ENCODE assay signal across 10 cellular contexts in genomic region chrX:1661048-1661921, GRCh38. TPM values are rescaled to one million over a fixed set of nuclear protein-coding genes. Genes with fewer than 3 reads are reported as not detected.
DNase-seq lines count a peak whose midpoint lies in the region; ATAC-seq and TF ChIP-seq lines count a peak whose summit lies in the region.
"Had no signal": no experiment of that assay in that cellular context is flagged by ENCODE, and none has a peak within 500 bp of the region (broad histone marks: within the 10 kb centered on the region; RNA-seq: fewer than 3 reads in every experiment).

No MANE protein-coding gene starts in this region.

- peak overlapping the region; percentile 52; the same call in 1 of the 2 replicates for H2AFZ ChIP-seq in OCI-LY3 (ENCODE audit: low read depth, low read length)

- DNase-seq in activated naive CD4-positive, alpha-beta T cell treated with anti-CD3 and anti-CD28 coated beads, Interleukin-2, amount 10 ng/mL, durations not matched to agents 7 days and 5 days, result peak; percentile 98
- DNase-seq in upper lobe of left lung (peak in 1 of 2 donors; percentile 59), GDM1 (lab: John Stamatoyannopoulos, UW) (no peak)

- peaks cover 60% of the 10 kb centered on the region for H3K4me1 Mint-ChIP-seq in activated naive CD4-positive, alpha-beta T cell treated with anti-CD3 and anti-CD28 coated beads, Interleukin-2, amount 10 ng/mL, durations not matched to agents 7 days and 5 days

- H3K4me1 ChIP-seq in ES-I3 (ENCODE audit: insufficient read depth, low read length), result peaks cover 10% of the 10 kb centered on the region
- H3K4me1 ChIP-seq in OCI-LY3 (ENCODE audit: low read length), result peaks cover 25% of the 10 kb centered on the region
- no peaks in the 10 kb centered on the region for H3K4me1 ChIP-seq in mucosa of rectum (ENCODE audit: control insufficient read depth in 2 of 2, insufficient read depth in 2 of 2, low read length in 2 of 2)
- H3K4me1 ChIP-seq in upper lobe of left lung, result peaks cover 0 to 5% (median 2%) of the 10 kb centered on the region in 4 donors

- no peak for TF ChIP-seq EP300 in upper lobe of left lung (IDR thresholded peaks at IDR 0.05)

- H3K36me3 ChIP-seq in ES-I3 (ENCODE audit: insufficient read depth, low read length) (no peaks in the 10 kb centered on the region), OCI-LY3 (replicated peaks; ENCODE audit: low read depth, low read length) (peaks cover 22% of the 10 kb centered on the region), mucosa of rectum (ENCODE audit: control insufficient read depth in 2 of 2, insufficient read depth in 2 of 2, low read length in 2 of 2) (no peaks in the 10 kb centered on the region), upper lobe of left lung (no peaks in the 10 kb centered on the region)
- H3K36me3 ChIP-seq: thoracic aorta had no signal

- TF ChIP-seq CTCF in OCI-LY3 (IDR thresholded peaks at IDR 0.05; ENCODE audit: low read depth, low read length) (no peak), upper lobe of left lung (IDR thresholded peaks at IDR 0.05) (no peak)

- H4K20me1 ChIP-seq in OCI-LY3 (ENCODE audit: insufficient read depth, low read length), result no peaks in the 10 kb centered on the region

- ATAC-seq in GM21717 (IDR thresholded peaks at IDR 0.05; ENCODE audit: unreplicated experiment), result peak; percentile 88
- peak; percentile 81 to 87 for ATAC-seq in upper lobe of left lung (ENCODE audit: low FRiP score in 2 of 2)
- no peak for ATAC-seq in HG02763 (IDR thresholded peaks at IDR 0.05; ENCODE audit: unreplicated experiment)

- H3K4me3 Mint-ChIP-seq in activated naive CD4-positive, alpha-beta T cell treated with anti-CD3 and anti-CD28 coated beads, Interleukin-2, amount 10 ng/mL, durations not matched to agents 7 days and 5 days, result peak overlapping the region; percentile 83

- H3K9me3 ChIP-seq in ES-I3 (ENCODE audit: control insufficient read depth, insufficient read depth, low read length) (no peaks in the 10 kb centered on the region), OCI-LY3 (ENCODE audit: insufficient read depth, low read length) (no peaks in the 10 kb centered on the region), mucosa of rectum (ENCODE audit: control insufficient read depth in 2 of 2, low read length in 2 of 2) (no peaks in the 10 kb centered on the region), upper lobe of left lung (no peaks in the 10 kb centered on the region)
- H3K9me3 ChIP-seq: thoracic aorta had no signal

- H3K9ac ChIP-seq in ES-I3 (ENCODE audit: low read depth, low read length) (peak overlapping the region; percentile 57; the same call in 1 of the 2 replicates), OCI-LY3 (ENCODE audit: low read length) (peak overlapping the region; percentile 66), mucosa of rectum (ENCODE audit: low read depth in 1 of 2, low read length in 2 of 2) (no peak overlapping the region)

- peaks cover 45% of the 10 kb centered on the region for H3K36me3 Mint-ChIP-seq in activated naive CD4-positive, alpha-beta T cell treated with anti-CD3 and anti-CD28 coated beads, Interleukin-2, amount 10 ng/mL, durations not matched to agents 7 days and 5 days

- peak overlapping the region; percentile 74 for H3K4me2 ChIP-seq in OCI-LY3 (ENCODE audit: low read length)

- no peaks in the 10 kb centered on the region for H3K9me3 Mint-ChIP-seq in activated naive CD4-positive, alpha-beta T cell treated with anti-CD3 and anti-CD28 coated beads, Interleukin-2, amount 10 ng/mL, durations not matched to agents 7 days and 5 days

- CTCF ChIA-PET in activated naive CD4-positive, alpha-beta T cell treated with anti-CD3 and anti-CD28 coated beads, Interleukin-2, amount 10 ng/mL, durations not matched to agents 7 days and 5 days (lab: Charles Lee), result no interaction called here

- peaks cover 30% of the 10 kb centered on the region for H3K79me2 ChIP-seq in OCI-LY3 (ENCODE audit: low read length)

- no peaks in the 10 kb centered on the region for H3K27me3 Mint-ChIP-seq in activated naive CD4-positive, alpha-beta T cell treated with anti-CD3 and anti-CD28 coated beads, Interleukin-2, amount 10 ng/mL, durations not matched to agents 7 days and 5 days

- WGBS in upper lobe of left lung, 2 donors, result 61 to 69% methylated on average over 10 to 15 of the region's 16 CpGs

- peak overlapping the region; percentile 98 for H3K27ac Mint-ChIP-seq in activated naive CD4-positive, alpha-beta T cell treated with anti-CD3 and anti-CD28 coated beads, Interleukin-2, amount 10 ng/mL, durations not matched to agents 7 days and 5 days

- peak overlapping the region; percentile 66 for H3K27ac ChIP-seq in OCI-LY3 (ENCODE audit: low read length)
- peak overlapping the region in 1 of 2 donors; percentile 61 for H3K27ac ChIP-seq in mucosa of rectum (ENCODE audit: low read depth in 2 of 2, low read length in 2 of 2)
- H3K27ac ChIP-seq in upper lobe of left lung, result peak overlapping the region in 2 of 4 donors; percentile 59 to 69
- H3K27ac ChIP-seq: thoracic aorta had no signal

- TF ChIP-seq POLR2A in upper lobe of left lung (IDR thresholded peaks at IDR 0.05), result no peak

- H3K27me3 ChIP-seq in OCI-LY3 (ENCODE audit: low read depth, low read length) (no peaks in the 10 kb centered on the region), mucosa of rectum (ENCODE audit: control insufficient read depth in 2 of 2, insufficient read depth in 2 of 2, low read length in 2 of 2) (no peaks in the 10 kb centered on the region), upper lobe of left lung (no peaks in the 10 kb centered on the region)

- H3K4me3 ChIP-seq in OCI-LY3 (ENCODE audit: low read length), result peak overlapping the region; percentile 81
- peak overlapping the region; percentile 46 to 50 for H3K4me3 ChIP-seq in mucosa of rectum (ENCODE audit: low read length in 2 of 2)
- peak overlapping the region in 2 of 4 donors; percentile 19 to 47 for H3K4me3 ChIP-seq in upper lobe of left lung
- H3K4me3 ChIP-seq: thoracic aorta had no signal

RNA-seq across cellular contexts. Expression of gene ASMT, which starts 46.4 kb away (rescaled TPM):
- 1 to 10 TPM in 1 of 6 donors, not detected in 5; 2.2 TPM for total RNA-seq in upper lobe of left lung
- total RNA-seq: endothelial cell of umbilical vein, thoracic aorta had no signal

Comparison
In these comparisons a context has a peak if more than half of its experiments do, and no peak if none do; other contexts are left out.
1. H3K9ac ChIP-seq: peak in ES-I3 (single experiment) and OCI-LY3 (single experiment); none in mucosa of rectum (0 of 2).